ENCODE assay signal across 8 cellular contexts in the genomic region with DNA sequence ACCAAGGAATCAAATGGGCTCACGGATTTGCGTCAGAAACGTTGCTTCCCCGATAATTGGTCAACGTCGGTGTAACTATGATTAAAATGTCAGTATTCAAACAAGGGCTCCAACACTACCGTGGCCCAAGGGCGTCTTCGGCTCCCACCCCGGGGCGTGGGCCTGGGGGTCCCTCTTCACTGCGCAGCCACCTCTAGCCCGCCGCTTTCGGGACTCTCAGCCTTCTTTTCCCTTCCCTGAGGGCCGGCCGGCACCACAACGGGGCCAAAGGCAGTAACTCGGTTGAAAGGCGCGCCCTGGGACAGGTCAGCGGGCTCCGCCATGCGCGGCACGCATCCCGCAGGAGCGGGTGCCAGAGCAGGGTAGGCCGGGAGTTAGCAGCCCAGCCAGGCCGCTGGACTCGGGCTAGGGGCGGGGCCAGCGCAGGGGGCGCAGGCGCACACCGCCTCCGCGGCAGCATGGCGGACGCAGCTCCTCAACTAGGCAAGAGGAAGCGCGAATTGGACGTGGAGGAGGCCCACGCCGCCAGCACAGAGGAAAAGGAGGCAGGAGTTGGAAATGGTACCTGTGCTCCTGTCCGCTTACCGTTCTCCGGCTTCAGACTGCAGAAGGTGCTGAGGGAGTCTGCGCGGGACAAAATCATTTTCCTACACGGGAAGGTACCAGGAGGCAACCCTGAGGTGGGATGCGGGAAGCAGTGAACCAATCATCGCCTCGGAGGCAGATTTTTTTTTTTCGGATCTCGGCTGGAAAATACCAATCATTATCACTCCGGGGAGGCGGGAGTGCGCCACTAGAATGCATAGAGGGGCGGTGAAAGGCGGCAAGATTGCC. TPM values are rescaled to one million over a fixed set of nuclear protein-coding genes. Genes with fewer than 3 reads are reported as not detected.
DNase-seq lines count a peak whose midpoint lies in the region; ATAC-seq and TF ChIP-seq lines count a peak whose summit lies in the region.

A gene with protein sequence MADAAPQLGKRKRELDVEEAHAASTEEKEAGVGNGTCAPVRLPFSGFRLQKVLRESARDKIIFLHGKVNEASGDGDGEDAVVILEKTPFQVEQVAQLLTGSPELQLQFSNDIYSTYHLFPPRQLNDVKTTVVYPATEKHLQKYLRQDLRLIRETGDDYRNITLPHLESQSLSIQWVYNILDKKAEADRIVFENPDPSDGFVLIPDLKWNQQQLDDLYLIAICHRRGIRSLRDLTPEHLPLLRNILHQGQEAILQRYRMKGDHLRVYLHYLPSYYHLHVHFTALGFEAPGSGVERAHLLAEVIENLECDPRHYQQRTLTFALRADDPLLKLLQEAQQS (plus strand): TSS at position 438 of the 834 bp plus-strand sequence. CDS start 21 bp downstream, at position 459.

- intact Hi-C loops in naive thymus-derived CD4-positive, alpha-beta T cell (cut with micrococcal nuclease): loop anchor here (1.0 to 5.0 kb wide), 12 partner anchors 15 to 1193 kb away; a partner anchor contains a TSS

- peak; percentile 90 for ATAC-seq in GM21825 (IDR thresholded peaks at IDR 0.05; ENCODE audit: unreplicated experiment)
- peak; percentile 99 for ATAC-seq in naive thymus-derived CD4-positive, alpha-beta T cell
- peak; percentile 96 for ATAC-seq in stimulated activated naive B cell treated with anti-CD40 and anti-IgM and Interleukin-4, amounts not matched to agents 10 μg/mL and 1 μg/mL and 100 μg/mL, for 72 hours (replicated peaks)

- peak within 1 kb of the TSS; percentile 91 to 99 (median 97) for H3K4me3 Mint-ChIP-seq in naive thymus-derived CD4-positive, alpha-beta T cell
- peak within 1 kb of the TSS; percentile 98 to 99 for H3K4me3 Mint-ChIP-seq in stimulated activated naive B cell treated with anti-CD40 and anti-IgM and Interleukin-4, amounts not matched to agents 10 μg/mL and 1 μg/mL and 100 μg/mL, for 72 hours

- H3K4me1 Mint-ChIP-seq in naive thymus-derived CD4-positive, alpha-beta T cell: peaks cover 19 to 50% (median 45%) of the 10 kb centered on the region in 7 donors
- peaks cover 17 to 43% of the 10 kb centered on the region in 2 donors for H3K4me1 Mint-ChIP-seq in stimulated activated naive B cell treated with anti-CD40 and anti-IgM and Interleukin-4, amounts not matched to agents 10 μg/mL and 1 μg/mL and 100 μg/mL, for 72 hours

- peak within 1 kb of the TSS; percentile 87 to 99 (median 96) for H3K27ac Mint-ChIP-seq in naive thymus-derived CD4-positive, alpha-beta T cell
- H3K27ac Mint-ChIP-seq in stimulated activated naive B cell treated with anti-CD40 and anti-IgM and Interleukin-4, amounts not matched to agents 10 μg/mL and 1 μg/mL and 100 μg/mL, for 72 hours: peak within 1 kb of the TSS; percentile 99

- H3K27ac ChIP-seq in DOHH2 (ENCODE audit: low read depth, low read length) (peak within 1 kb of the TSS; percentile 61), Karpas-422 (ENCODE audit: low read length) (peak within 1 kb of the TSS; percentile 84)
- peak within 1 kb of the TSS; percentile 97 for H3K27ac ChIP-seq in naive thymus-derived CD4-positive, alpha-beta T cell (ENCODE audit: low read depth, low read length)

- H3K4me3 ChIP-seq in DOHH2 (ENCODE audit: low read length) (peak within 1 kb of the TSS; percentile 92), Karpas-422 (ENCODE audit: low read length) (peak within 1 kb of the TSS; percentile 87)
- peak within 1 kb of the TSS; percentile 100 for H3K4me3 ChIP-seq in naive thymus-derived CD4-positive, alpha-beta T cell (ENCODE audit: low read length)

- H3K36me3 ChIP-seq in DOHH2 (ENCODE audit: control insufficient read depth, low read length) (peaks cover 28% of the 10 kb centered on the region), Karpas-422 (ENCODE audit: insufficient read depth, low read length) (no peaks in the 10 kb centered on the region)
- peaks cover 0 to 21% (median 3%) of the 10 kb centered on the region in 3 experiments for H3K36me3 ChIP-seq in naive thymus-derived CD4-positive, alpha-beta T cell (ENCODE audit: control insufficient read depth in 2 of 3, insufficient read depth in 3 of 3, low read length in 3 of 3)

- peak within 1 kb of the TSS; percentile 71 for H2AFZ ChIP-seq in Karpas-422 (ENCODE audit: low read length)

- H3K4me1 ChIP-seq in DOHH2 (ENCODE audit: control insufficient read depth, low read length): peaks cover 21% of the 10 kb centered on the region
- peaks cover 28% of the 10 kb centered on the region for H3K4me1 ChIP-seq in Karpas-422 (ENCODE audit: low read length)
- H3K4me1 ChIP-seq in naive thymus-derived CD4-positive, alpha-beta T cell (ENCODE audit: control insufficient read depth in 2 of 2, insufficient read depth in 2 of 2, low read length in 2 of 2): peaks cover 18 to 20% of the 10 kb centered on the region in 2 donors

- H3K27me3 ChIP-seq in DOHH2 (ENCODE audit: control insufficient read depth, low read length) (no peaks in the 10 kb centered on the region), Karpas-422 (ENCODE audit: low read length) (no peaks in the 10 kb centered on the region)
- H3K27me3 ChIP-seq in naive thymus-derived CD4-positive, alpha-beta T cell (ENCODE audit: control insufficient read depth in 2 of 2, insufficient read depth in 2 of 2, low read length in 2 of 2): no peaks in the 10 kb centered on the region

- CTCF ChIA-PET in naive thymus-derived CD4-positive, alpha-beta T cell (lab: Charles Lee): interaction anchor here (1.0 kb wide), 1 partner anchor 14 kb away, joined by 3 read pairs; no protein-coding TSS in a partner anchor

- H3K36me3 Mint-ChIP-seq in naive thymus-derived CD4-positive, alpha-beta T cell: peaks cover 0 to 22% (median 5%) of the 10 kb centered on the region in 5 donors
- H3K36me3 Mint-ChIP-seq in stimulated activated naive B cell treated with anti-CD40 and anti-IgM and Interleukin-4, amounts not matched to agents 10 μg/mL and 1 μg/mL and 100 μg/mL, for 72 hours: peaks cover 14 to 35% of the 10 kb centered on the region in 2 donors

- H4K20me1 ChIP-seq in DOHH2 (ENCODE audit: control insufficient read depth, insufficient read depth, low read depth, low read length): no peaks in the 10 kb centered on the region
- no peaks in the 10 kb centered on the region for H4K20me1 ChIP-seq in Karpas-422 (ENCODE audit: insufficient read depth, low read depth, low read length)

- H3K9me3 Mint-ChIP-seq in naive thymus-derived CD4-positive, alpha-beta T cell: no peaks in the 10 kb centered on the region
- H3K9me3 Mint-ChIP-seq in stimulated activated naive B cell treated with anti-CD40 and anti-IgM and Interleukin-4, amounts not matched to agents 10 μg/mL and 1 μg/mL and 100 μg/mL, for 72 hours: peaks cover 0 to 3% of the 10 kb centered on the region in 2 donors

- H3K4me2 ChIP-seq in DOHH2 (ENCODE audit: low read length): peak within 1 kb of the TSS; percentile 96
- peak within 1 kb of the TSS; percentile 85 for H3K4me2 ChIP-seq in Karpas-422 (ENCODE audit: low read depth, low read length, poor library complexity, severe bottlenecking)

- DNase-seq in Karpas-422 (peak; percentile 90), RPMI7951 (ENCODE audit: low read depth) (peak; percentile 88), fibroblast of gingiva (ENCODE audit: low read depth) (peak; percentile 90)
- peak; percentile 67 to 82 for DNase-seq in activated T-helper 1 cell treated with anti-CD3 and anti-CD28 coated beads, Interleukin-2, amount 50 U/mL, for 16 hours (ENCODE audit: low read depth in 1 of 2, low spot score in 1 of 2)
- DNase-seq in naive thymus-derived CD4-positive, alpha-beta T cell: peak; percentile 78 to 94 (median 86)
- DNase-seq in stimulated activated naive B cell treated with anti-CD40 and anti-IgM and Interleukin-4, amounts not matched to agents 10 μg/mL and 1 μg/mL and 100 μg/mL, for 72 hours: peak; percentile 86

- no peaks in the 10 kb centered on the region for H3K9me2 ChIP-seq in DOHH2 (replicated peaks; ENCODE audit: control insufficient read depth, low read length)
- no peaks in the 10 kb centered on the region for H3K9me2 ChIP-seq in Karpas-422 (replicated peaks; ENCODE audit: insufficient read depth, low read length)

- H3F3A ChIP-seq in DOHH2 (ENCODE audit: control insufficient read depth, insufficient read depth): 0 out of 2 replicates have a peak, but pooled peaks cover 2% of the 10 kb centered on the region

- H3K79me2 ChIP-seq in DOHH2 (ENCODE audit: control insufficient read depth, low read length) (peaks cover 58% of the 10 kb centered on the region), Karpas-422 (ENCODE audit: low read length) (peaks cover 23% of the 10 kb centered on the region)

- H3K27me3 Mint-ChIP-seq in naive thymus-derived CD4-positive, alpha-beta T cell: no peaks in the 10 kb centered on the region
- no peaks in the 10 kb centered on the region for H3K27me3 Mint-ChIP-seq in stimulated activated naive B cell treated with anti-CD40 and anti-IgM and Interleukin-4, amounts not matched to agents 10 μg/mL and 1 μg/mL and 100 μg/mL, for 72 hours

- H3K9ac ChIP-seq in Karpas-422 (ENCODE audit: low read length): peak within 1 kb of the TSS; percentile 92

- POLR2A ChIA-PET in naive thymus-derived CD4-positive, alpha-beta T cell (lab: Charles Lee): interaction anchor here (0.6 to 2.6 kb wide), 9 partner anchors 15 to 1293 kb away, joined by 3 to 29 read pairs (median 3); a partner anchor contains a TSS

- H3K9me3 ChIP-seq in DOHH2 (ENCODE audit: control insufficient read depth, insufficient read depth, low read length) (no peaks in the 10 kb centered on the region), Karpas-422 (ENCODE audit: low read length) (no peaks in the 10 kb centered on the region)
- no peaks in the 10 kb centered on the region for H3K9me3 ChIP-seq in naive thymus-derived CD4-positive, alpha-beta T cell (ENCODE audit: control insufficient read depth in 2 of 3, low read length in 3 of 3)

- TF ChIP-seq CTCF in DOHH2 (IDR thresholded peaks at IDR 0.05; ENCODE audit: low read depth, low read length, poor library complexity, severe bottlenecking): no peak

RNA-seq across cellular contexts. Expression of the gene that starts here (rescaled TPM):
- 17.6 and 18.3 TPM in 2 replicates for total RNA-seq in Karpas-422 (2014; rRNA removed; shearing (Covaris generic); ENCODE audit: low replicate concordance)
- total RNA-seq in RPMI7951 (2014; rRNA removed; shearing (Covaris generic)): 41.7 and 50.0 TPM in 2 replicates
- total RNA-seq in naive thymus-derived CD4-positive, alpha-beta T cell: 10 to 100 TPM; 11.0 to 37.2 (median 17.4) TPM
- polyA plus RNA-seq in naive thymus-derived CD4-positive, alpha-beta T cell: 10 to 100 TPM; 37.9 to 39.2 TPM

Comparison
In these comparisons a context has a peak if more than half of its experiments do, and no peak if none do; other contexts are left out.
1. Peak in every context shown above with its lines: DNase-seq, ATAC-seq, H3K4me3 ChIP-seq and H3K27ac ChIP-seq.